ENCODE assay signal across 30 cellular contexts in the genomic region with DNA sequence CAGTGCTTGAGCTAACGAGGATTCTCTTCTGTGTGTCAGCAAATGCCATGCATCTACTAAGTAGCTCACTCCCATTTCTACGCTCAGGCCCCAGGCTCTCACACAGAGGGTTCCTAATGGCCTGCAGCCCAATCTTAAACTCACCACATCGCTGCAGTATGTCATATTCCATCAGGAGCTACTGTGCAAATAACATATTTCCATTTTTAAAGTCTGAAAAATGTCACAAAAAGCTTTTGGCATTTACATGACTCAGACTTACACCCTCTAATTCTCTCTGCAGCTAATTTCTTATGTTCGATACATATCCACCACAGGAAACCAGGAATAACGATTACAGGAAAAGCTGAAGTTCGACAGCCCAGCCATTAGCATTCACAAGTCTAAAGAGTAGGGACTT.
"Had no signal": no experiment of that assay in that cellular context is flagged by ENCODE, and none has a peak within 500 bp of the region (broad histone marks: within the 10 kb centered on the region; RNA-seq: fewer than 3 reads in every experiment).

No MANE protein-coding gene starts in this region.

- DNase-seq: activated B cell treated with CpG ODN at 0.5 μM for 24 hours; activated CD4-positive, alpha-beta T cell treated with anti-CD3 and anti-CD28 coated beads for 48 hours; activated CD4-positive, alpha-beta T cell treated with anti-CD3 and anti-CD28 coated beads, Interleukin-2, amount 50 U/mL, for 1 hour; activated CD4-positive, alpha-beta T cell treated with anti-CD3 and anti-CD28 coated beads, Interleukin-2, amount 50 U/mL, for 48 hours; activated CD8-positive, alpha-beta memory T cell treated with anti-CD3 and anti-CD28 coated beads for 24 hours; activated CD8-positive, alpha-beta T cell treated with anti-CD3 and anti-CD28 coated beads for 36 hours; activated effector memory CD4-positive, alpha-beta T cell treated with Interleukin-2 at 50 U/mL for 16 hours; activated gamma-delta T cell treated with Interleukin-2 at 50 U/mL for 16 hours; activated naive CD4-positive, alpha-beta T cell treated with anti-CD3 and anti-CD28 coated beads, Interleukin-2, amount 50 U/mL, for 16 hours; activated naive CD4-positive, alpha-beta T cell treated with Interleukin-2 at 50 U/mL for 16 hours; activated T-cell treated with anti-CD3 and anti-CD28 coated beads, Interleukin-2, amount 50 U/mL, for 4 hours; amniotic stem cell; anterior cingulate cortex; brain microvascular endothelial cell; cortex of kidney; dermis blood vessel endothelial cell; effector CD4-positive, alpha-beta T cell; effector memory CD8-positive, alpha-beta T cell; erythroblast; heart right ventricle; T-helper 1 cell; T-helper 17 cell; T1000; WERI-Rb-1 had no signal

- H3K4me1 ChIP-seq: esophagus muscularis mucosa, heart right ventricle had no signal

- H3K27ac ChIP-seq: brain microvascular endothelial cell, esophagus muscularis mucosa, heart right ventricle, WERI-Rb-1 had no signal

- H3K36me3 ChIP-seq: brain microvascular endothelial cell, esophagus muscularis mucosa, heart right ventricle, WERI-Rb-1 had no signal

- FAIRE-seq: astrocyte, bronchial epithelial cell, colon had no signal

- H3K27me3 ChIP-seq: brain microvascular endothelial cell, esophagus muscularis mucosa, heart right ventricle had no signal

- ATAC-seq: activated CD4-positive, CD25-positive, alpha-beta regulatory T cell treated with anti-CD3 and anti-CD28 coated beads, Interleukin-2, amount 50 U/mL, for 24 hours; activated CD8-positive, alpha-beta T cell treated with anti-CD3 and anti-CD28 coated beads for 36 hours; activated T-cell treated with anti-CD3 and anti-CD28 coated beads, Interleukin-2, amount 50 U/mL, for 4 hours; activated T-helper 17 cell treated with anti-CD3 and anti-CD28 coated beads, Interleukin-2, amount 50 U/mL, for 72 hours; effector memory CD8-positive, alpha-beta T cell; heart right ventricle; T-helper 17 cell had no signal

- H3K4me3 ChIP-seq: esophagus muscularis mucosa, heart right ventricle had no signal

- H3K9me3 ChIP-seq: esophagus muscularis mucosa, heart right ventricle had no signal
